21 cellular contexts compared by ENCODE assay signal in the genomic region with DNA sequence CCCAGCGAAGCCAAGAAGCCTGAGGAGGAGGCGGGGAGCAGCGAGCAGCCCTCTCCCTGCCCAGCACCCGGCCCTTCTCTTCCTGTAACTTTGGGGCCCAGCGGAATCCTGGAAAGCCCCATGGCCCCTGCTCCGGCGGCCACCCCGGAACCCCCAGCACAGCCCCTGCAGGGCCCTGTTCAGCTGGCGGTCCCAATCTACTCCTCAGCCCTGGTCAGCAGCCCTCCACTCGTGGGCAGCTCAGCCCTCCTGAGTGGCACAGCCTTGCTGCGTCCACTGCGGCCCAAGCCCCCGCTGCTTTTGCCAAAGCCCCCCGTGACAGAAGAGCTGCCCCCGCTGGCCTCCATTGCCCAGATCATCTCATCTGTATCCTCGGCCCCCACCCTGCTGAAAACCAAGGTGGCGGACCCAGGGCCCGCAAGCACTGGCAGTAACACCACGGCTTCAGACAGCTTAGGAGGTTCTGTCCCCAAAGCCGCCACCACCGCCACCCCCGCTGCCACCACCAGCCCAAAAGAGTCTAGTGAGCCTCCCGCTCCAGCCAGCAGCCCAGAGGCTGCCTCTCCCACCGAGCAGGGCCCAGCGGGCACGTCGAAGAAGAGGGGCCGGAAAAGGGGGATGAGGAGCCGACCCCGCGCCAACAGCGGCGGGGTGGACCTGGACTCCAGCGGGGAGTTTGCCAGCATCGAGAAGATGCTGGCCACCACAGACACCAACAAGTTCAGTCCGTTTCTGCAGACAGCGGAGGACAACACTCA.
A peak's percentile ranks its signal among the peaks of the same experiment; 100 is the strongest.
DNase-seq lines count a peak whose midpoint lies in the region; ATAC-seq, FAIRE-seq and TF ChIP-seq lines count a peak whose summit lies in the region.
"Had no signal": no experiment of that assay in that cellular context is flagged by ENCODE, and none has a peak within 500 bp of the region (broad histone marks: within the 10 kb centered on the region; RNA-seq: fewer than 3 reads in every experiment).

No MANE protein-coding gene starts in this region.

- H3K4me1 Mint-ChIP-seq in Calu3 (ENCODE audit: low read depth, unreplicated experiment) = peaks cover 19% of the 10 kb centered on the region
- peaks cover 23 to 42% of the 10 kb centered on the region in 2 donors for H3K4me1 Mint-ChIP-seq in stimulated activated naive B cell treated with anti-CD40 and anti-IgM and Interleukin-4, amounts not matched to agents 10 μg/mL and 1 μg/mL and 100 μg/mL, for 72 hours

- H3K4me1 ChIP-seq in endothelial cell of umbilical vein (ENCODE audit: control insufficient read depth, extremely low read depth, insufficient read depth, low read length) = peaks cover 9% of the 10 kb centered on the region
- H3K4me1 ChIP-seq: BE2C, HAP-1 had no signal

- BruUV-seq in Calu3 (replicated peaks; lab: Mats Ljungman, UMichigan) (TSS peak; percentile 9), endothelial cell of umbilical vein (replicated peaks; lab: Mats Ljungman, UMichigan) (TSS peak; percentile 10)

- FAIRE-seq in endothelial cell of umbilical vein (lab: Jason Lieb, UNC) = no peak
- FAIRE-seq: A204.1, D721Med, G401.6, GM12892, GM18507, H1 had no signal

- CTCF ChIA-PET in Calu3 (lab: Charles Lee) = no interaction called here
- CTCF ChIA-PET in RWPE1 (lab: Yijun Ruan, JAX) = no interaction called here
- CTCF ChIA-PET in endothelial cell of umbilical vein (lab: Charles Lee) = interaction anchor here (1.1 to 1.2 kb wide), 2 partner anchors 13 to 472 kb away, joined by 3 to 5 read pairs; no protein-coding TSS in a partner anchor

- no peaks in the 10 kb centered on the region for H4K20me1 ChIP-seq in endothelial cell of umbilical vein (replicated peaks; ENCODE audit: control insufficient read depth, extremely low read depth, insufficient read depth, low read length)

- H3K27ac ChIP-seq in RWPE1 (peak overlapping the region; percentile 27), endothelial cell of umbilical vein (ENCODE audit: insufficient read depth, low read depth, low read length) (no peak overlapping the region)

- TF ChIP-seq CTCF in Calu3 (IDR thresholded peaks at IDR 0.05; ENCODE audit: unreplicated experiment) (no peak), RWPE1 (conservative IDR thresholded peaks at IDR 0.05; ENCODE audit: low read depth) (no peak), endothelial cell of umbilical vein (IDR thresholded peaks at IDR 0.05; ENCODE audit: extremely low read depth in 1 of 2, insufficient read depth in 1 of 2, low read depth in 1 of 2, low read length in 2 of 2) (no peak)

- POLR2A ChIA-PET in RWPE1 (lab: Yijun Ruan, JAX; ENCODE audit: low non-redundant PET) (no interaction called here), endothelial cell of umbilical vein (lab: Charles Lee) (no interaction called here)

- no peaks in the 10 kb centered on the region for H3K9me3 ChIP-seq in endothelial cell of umbilical vein (replicated peaks; ENCODE audit: control insufficient read depth, insufficient read depth, low read length)
- H3K9me3 ChIP-seq: BE2C, HAP-1 had no signal

- H3K9me3 Mint-ChIP-seq in Calu3 (ENCODE audit: low read depth, unreplicated experiment) = no peaks in the 10 kb centered on the region
- H3K9me3 Mint-ChIP-seq in stimulated activated naive B cell treated with anti-CD40 and anti-IgM and Interleukin-4, amounts not matched to agents 10 μg/mL and 1 μg/mL and 100 μg/mL, for 72 hours = no peaks in the 10 kb centered on the region
- H3K9me3 Mint-ChIP-seq: CD4-positive, CD25-positive, alpha-beta regulatory T cell; CD8-positive, alpha-beta memory T cell had no signal

- H3K36me3 ChIP-seq in endothelial cell of umbilical vein (ENCODE audit: control insufficient read depth in 2 of 2, extremely low read depth in 1 of 2, insufficient read depth in 2 of 2, low read length in 2 of 2) (peaks cover 9 to 40% of the 10 kb centered on the region in 2 experiments), H7 (replicated peaks; ENCODE audit: control insufficient read depth, insufficient read depth, low read length) (peaks cover 6% of the 10 kb centered on the region)

- no peaks in the 10 kb centered on the region for H3K9me1 ChIP-seq in endothelial cell of umbilical vein (replicated peaks; ENCODE audit: control insufficient read depth, extremely low read depth, insufficient read depth, low read length)

- H3K4me2 ChIP-seq in endothelial cell of umbilical vein (ENCODE audit: insufficient read depth, low read length) = no peak overlapping the region

- no peaks in the 10 kb centered on the region for H3K79me2 ChIP-seq in endothelial cell of umbilical vein (ENCODE audit: control insufficient read depth, insufficient read depth, low read length)

- no peak overlapping the region for H3K4me3 ChIP-seq in endothelial cell of umbilical vein (replicated peaks in 1 of 3; ENCODE audit: insufficient read depth in 1 of 3, low read depth in 1 of 3, low read length in 3 of 3)
- H3K4me3 ChIP-seq in H7 (ENCODE audit: insufficient read depth, low read depth, low read length) = no peak overlapping the region
- H3K4me3 ChIP-seq: HAP-1 had no signal

- H3K27me3 Mint-ChIP-seq in Calu3 (ENCODE audit: unreplicated experiment) = no peaks in the 10 kb centered on the region
- H3K27me3 Mint-ChIP-seq in stimulated activated naive B cell treated with anti-CD40 and anti-IgM and Interleukin-4, amounts not matched to agents 10 μg/mL and 1 μg/mL and 100 μg/mL, for 72 hours = no peaks in the 10 kb centered on the region
- H3K27me3 Mint-ChIP-seq: CD4-positive, CD25-positive, alpha-beta regulatory T cell; CD8-positive, alpha-beta memory T cell had no signal

- no peak for ATAC-seq in stimulated activated naive B cell treated with anti-CD40 and anti-IgM and Interleukin-4, amounts not matched to agents 10 μg/mL and 1 μg/mL and 100 μg/mL, for 72 hours (replicated peaks)
- ATAC-seq in left lobe of liver = no peak
- ATAC-seq in GM21447 (IDR thresholded peaks at IDR 0.05; ENCODE audit: unreplicated experiment) = no peak

- H3K27ac Mint-ChIP-seq in Calu3 (ENCODE audit: unreplicated experiment) = no peak overlapping the region
- H3K27ac Mint-ChIP-seq in stimulated activated naive B cell treated with anti-CD40 and anti-IgM and Interleukin-4, amounts not matched to agents 10 μg/mL and 1 μg/mL and 100 μg/mL, for 72 hours = peak overlapping the region; percentile 56

- no peak overlapping the region for H2AFZ ChIP-seq in endothelial cell of umbilical vein (ENCODE audit: low read depth, low read length)

- no peak overlapping the region for H3K9ac ChIP-seq in endothelial cell of umbilical vein (replicated peaks; ENCODE audit: extremely low read depth, insufficient read depth, low read length)

- H3K27me3 ChIP-seq in endothelial cell of umbilical vein (ENCODE audit: control insufficient read depth in 2 of 2, insufficient read depth in 2 of 2, low read length in 2 of 2) = no peaks in the 10 kb centered on the region
- no peaks in the 10 kb centered on the region for H3K27me3 ChIP-seq in H7 (ENCODE audit: control insufficient read depth, insufficient read depth, low read length)
- H3K27me3 ChIP-seq: BE2C had no signal

- H3K36me3 Mint-ChIP-seq in Calu3 (ENCODE audit: insufficient read depth, unreplicated experiment) = peaks cover 60% of the 10 kb centered on the region
- peaks cover 67 to 84% of the 10 kb centered on the region in 2 donors for H3K36me3 Mint-ChIP-seq in stimulated activated naive B cell treated with anti-CD40 and anti-IgM and Interleukin-4, amounts not matched to agents 10 μg/mL and 1 μg/mL and 100 μg/mL, for 72 hours

- no peak for DNase-seq in Calu3
- DNase-seq in RWPE1 (ENCODE audit: low spot score) = no peak
- DNase-seq in endothelial cell of umbilical vein (ENCODE audit: low read depth, low spot score) = no peak
- DNase-seq in stimulated activated naive B cell treated with anti-CD40 and anti-IgM and Interleukin-4, amounts not matched to agents 10 μg/mL and 1 μg/mL and 100 μg/mL, for 72 hours = no peak
- DNase-seq in left lobe of liver (ENCODE audit: low spot score) = no peak
- DNase-seq in H7 = no peak
- DNase-seq: ACHN; BE2C; C1 segment of cervical spinal cord; CD4-positive, CD25-positive, alpha-beta regulatory T cell; CD8-positive, alpha-beta memory T cell; COR-L47; KBM-7 had no signal

- intact Hi-C loops in Calu3 (cut with micrococcal nuclease; ENCODE audit: unreplicated experiment) (loop anchor here (10.0 kb wide), 1 partner anchor 416 kb away; no protein-coding TSS in a partner anchor), endothelial cell of umbilical vein (cut with micrococcal nuclease) (no loop called here)

- no peak overlapping the region for H3K4me3 Mint-ChIP-seq in Calu3 (ENCODE audit: low read depth, unreplicated experiment)
- no peak overlapping the region for H3K4me3 Mint-ChIP-seq in stimulated activated naive B cell treated with anti-CD40 and anti-IgM and Interleukin-4, amounts not matched to agents 10 μg/mL and 1 μg/mL and 100 μg/mL, for 72 hours
- H3K4me3 Mint-ChIP-seq: CD4-positive, CD25-positive, alpha-beta regulatory T cell; CD8-positive, alpha-beta memory T cell had no signal

- no peak for TF ChIP-seq POLR2A in endothelial cell of umbilical vein (IDR thresholded peaks at IDR 0.05; ENCODE audit: low read depth, low read length)

- dilution Hi-C loops in endothelial cell of umbilical vein (cut with MboI; ENCODE audit: extremely low pct_ligation_motif_present, low sequenced_read_pairs) = no loop called here

TF ChIP-seq in endothelial cell of umbilical vein, 7 proteins besides CTCF, POLR2A, EP300 and RAD21:
- TF ChIP-seq MYC (IDR thresholded peaks at IDR 0.05; ENCODE audit: low read depth, low read length) (no peak), FOS (IDR thresholded peaks at IDR 0.05; ENCODE audit: borderline replicate concordance, insufficient read depth, low read length) (no peak), JUN (IDR thresholded peaks at IDR 0.05; ENCODE audit: borderline replicate concordance, insufficient read depth, insufficient read length, low read depth) (no peak), GATA2 (IDR thresholded peaks at IDR 0.05; ENCODE audit: insufficient read depth, insufficient read length, low read depth, low read length) (no peak), POLR2AphosphoS5 (IDR thresholded peaks at IDR 0.05; ENCODE audit: insufficient read depth, low read depth, low read length) (no peak), EZH2 (IDR thresholded peaks at IDR 0.05; ENCODE audit: borderline replicate concordance, low read depth, low read length, severe bottlenecking) (no peak)
- TF ChIP-seq, protein P1, sequence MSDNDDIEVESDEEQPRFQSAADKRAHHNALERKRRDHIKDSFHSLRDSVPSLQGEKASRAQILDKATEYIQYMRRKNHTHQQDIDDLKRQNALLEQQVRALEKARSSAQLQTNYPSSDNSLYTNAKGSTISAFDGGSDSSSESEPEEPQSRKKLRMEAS (IDR thresholded peaks at IDR 0.05; ENCODE audit: insufficient read depth, insufficient read length) = no peak
TF ChIP-seq in endothelial cell of umbilical vein: peak in this region for 0.
